Comparison of ENCODE assay signal across 1 cellular context in the genomic region with DNA sequence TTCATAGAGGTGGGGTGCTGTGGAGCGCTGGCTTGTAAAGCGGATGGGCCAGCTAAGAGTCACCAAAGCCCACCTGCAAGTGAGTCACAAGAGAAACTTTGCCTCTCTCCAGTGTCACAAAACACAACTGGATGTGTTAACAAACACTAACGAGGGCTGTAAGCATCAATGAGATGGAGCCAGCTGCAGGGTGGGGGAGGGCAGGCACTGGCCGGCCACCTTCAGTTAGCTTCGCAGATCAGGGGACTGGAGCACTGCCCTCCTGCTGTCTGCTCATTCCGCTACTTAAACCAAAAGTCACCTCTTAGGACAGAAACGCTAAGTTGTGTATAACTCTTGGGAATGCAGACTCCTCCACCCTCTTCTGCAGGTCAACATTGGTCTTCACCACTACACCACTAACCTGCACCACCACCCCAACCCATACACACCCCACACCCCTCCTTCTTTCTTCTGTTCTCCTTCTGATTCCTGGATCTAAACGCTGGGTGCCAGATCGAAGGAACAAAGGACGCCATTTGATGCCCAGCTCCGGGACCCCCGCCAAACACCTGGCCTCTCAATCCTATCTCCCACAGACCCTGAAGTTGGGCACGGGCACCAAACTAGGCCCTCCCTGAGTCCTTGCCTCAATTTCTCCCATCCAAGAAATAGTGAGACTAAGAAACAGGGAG.
TF ChIP-seq lines count a peak whose summit lies in the region.

No MANE protein-coding gene starts in this region.

TF ChIP-seq in H1, 55 proteins besides CTCF, POLR2A, EP300 and RAD21:
- TF ChIP-seq CREB1 (IDR thresholded peaks at IDR 0.05) (no peak), CBX8 (IDR thresholded peaks at IDR 0.05; ENCODE audit: borderline replicate concordance, low read depth, low read length) (no peak), FOSL1 (IDR thresholded peaks at IDR 0.05; ENCODE audit: insufficient read depth, low read depth, low read length) (no peak), RFX5 (IDR thresholded peaks at IDR 0.05; ENCODE audit: borderline replicate concordance, low read depth, low read length) (no peak), RBBP5 (IDR thresholded peaks at IDR 0.05; ENCODE audit: borderline replicate concordance, low read depth, low read length) (no peak), POU5F1 (IDR thresholded peaks at IDR 0.05; ENCODE audit: low read depth, low read length) (no peak), EGR1 (IDR thresholded peaks at IDR 0.05; ENCODE audit: borderline replicate concordance, low read depth, low read length) (no peak), RNF2 (IDR thresholded peaks at IDR 0.05; ENCODE audit: borderline replicate concordance, low read depth, low read length, missing control alignments, poor library complexity, severe bottlenecking) (no peak), CBX5 (IDR thresholded peaks at IDR 0.05; ENCODE audit: low read depth, low read length) (no peak), SP2 (IDR thresholded peaks at IDR 0.05; ENCODE audit: low read length) (no peak), CHD2 (IDR thresholded peaks at IDR 0.05; ENCODE audit: low read length) (no peak), SIX5 (IDR thresholded peaks at IDR 0.05; ENCODE audit: low read depth, low read length) (no peak), NRF1 (IDR thresholded peaks at IDR 0.05; ENCODE audit: low read depth, low read length) (no peak), TAF1 (IDR thresholded peaks at IDR 0.05; ENCODE audit: low read depth, low read length) (no peak)
- TF ChIP-seq, protein P1, sequence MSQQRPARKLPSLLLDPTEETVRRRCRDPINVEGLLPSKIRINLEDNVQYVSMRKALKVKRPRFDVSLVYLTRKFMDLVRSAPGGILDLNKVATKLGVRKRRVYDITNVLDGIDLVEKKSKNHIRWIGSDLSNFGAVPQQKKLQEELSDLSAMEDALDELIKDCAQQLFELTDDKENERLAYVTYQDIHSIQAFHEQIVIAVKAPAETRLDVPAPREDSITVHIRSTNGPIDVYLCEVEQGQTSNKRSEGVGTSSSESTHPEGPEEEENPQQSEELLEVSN (IDR thresholded peaks at IDR 0.05): no peak
